ENCODE assay signal across 11 cellular contexts in genomic region chr21:20537162-20537561, GRCh38.
"Had no signal": no experiment of that assay in that cellular context is flagged by ENCODE, and none has a peak within 500 bp of the region (broad histone marks: within the 10 kb centered on the region; RNA-seq: fewer than 3 reads in every experiment).

No MANE protein-coding gene starts in this region.

- DNase-seq: GM23248, GOT3, H7, H9, HCEC 1CT, HFFc6 had no signal

- ATAC-seq: GM23338, HCT116 had no signal

- H2AFZ ChIP-seq: GM23248, GM23338 had no signal

- H3K4me3 ChIP-seq: GM23248, GM23338, HAP-1 had no signal

- H3K4me1 ChIP-seq: HAP-1 had no signal

- H3K4me2 ChIP-seq: GM23338 had no signal

- H3K9ac ChIP-seq: GM23248 had no signal

- H3K27ac ChIP-seq: GM23248 had no signal

- H3K36me3 ChIP-seq: HAP-1 had no signal

- H3K9me3 ChIP-seq: HAP-1 had no signal

- FAIRE-seq: H1, H54 had no signal
